Comparison of ENCODE assay signal across 8 cellular contexts in genomic region chr1:201309420-201309819, GRCh38. TPM values are rescaled to one million over a fixed set of nuclear protein-coding genes. Genes with fewer than 3 reads are reported as not detected.
DNase-seq lines count a peak whose midpoint lies in the region; ATAC-seq, FAIRE-seq and TF ChIP-seq lines count a peak whose summit lies in the region.

No MANE protein-coding gene starts in this region.

- TF ChIP-seq EP300 in GM12878 (IDR thresholded peaks at IDR 0.05; ENCODE audit: borderline replicate concordance in 1 of 2, control insufficient read depth in 1 of 2, low read depth in 2 of 2, low read length in 2 of 2), result no peak

- H3K27ac ChIP-seq in GM12878 (ENCODE audit: control insufficient read depth, insufficient read depth) (no peak overlapping the region), kidney (ENCODE audit: low read depth in 2 of 2, low read length in 2 of 2) (peak overlapping the region in 1 of 2 donors; percentile 61)

- H3K79me2 ChIP-seq in GM12878 (ENCODE audit: control insufficient read depth, insufficient read depth, low read length), result no peaks in the 10 kb centered on the region

- CTCF ChIA-PET in activated CD4-positive, alpha-beta memory T cell treated with anti-CD3 and anti-CD28 coated beads for 36 hours (lab: Charles Lee), result no interaction called here
- CTCF ChIA-PET in activated CD4-positive, alpha-beta memory T cell treated with anti-CD3 and anti-CD28 coated beads, Interleukin-2, amount 10 ng/mL, durations not matched to agents 7 days and 5 days (lab: Charles Lee), result no interaction called here
- CTCF ChIA-PET in GM12878 (lab: Yijun Ruan, JAX), result interaction anchor here (0.7 to 7.6 kb wide), 4 partner anchors 38 to 123 kb away, joined by 4 to 46 read pairs (median 4); no protein-coding TSS in a partner anchor

- H3K4me1 ChIP-seq in GM12878 (ENCODE audit: control insufficient read depth, insufficient read depth, low read length), result no peaks in the 10 kb centered on the region
- no peaks in the 10 kb centered on the region for H3K4me1 ChIP-seq in kidney (ENCODE audit: control insufficient read depth in 1 of 2, insufficient read depth in 1 of 2, low read depth in 1 of 2, low read length in 2 of 2)

- SMC1A ChIA-PET in GM12878 (lab: Charles Lee; ENCODE audit: uncharacterized antibody, unreplicated experiment), result interaction anchor here (1.2 to 1.7 kb wide), 3 partner anchors 37 to 50 kb away, joined by 4 to 11 read pairs (median 6); no protein-coding TSS in a partner anchor

- H3K9me3 Mint-ChIP-seq in activated CD4-positive, alpha-beta memory T cell treated with anti-CD3 and anti-CD28 coated beads for 36 hours, result no peaks in the 10 kb centered on the region
- no peaks in the 10 kb centered on the region for H3K9me3 Mint-ChIP-seq in activated CD4-positive, alpha-beta memory T cell treated with anti-CD3 and anti-CD28 coated beads, Interleukin-2, amount 10 ng/mL, durations not matched to agents 7 days and 5 days

- H3K9ac ChIP-seq in GM12878 (ENCODE audit: control insufficient read depth, insufficient read depth, low read length), result no peak overlapping the region
- no peak overlapping the region for H3K9ac ChIP-seq in kidney (ENCODE audit: low read length in 2 of 2)

- no peak overlapping the region for H2AFZ ChIP-seq in GM12878 (ENCODE audit: control insufficient read depth, low read depth, low read length)

- BruUV-seq in GM12878 (replicated peaks; lab: Mats Ljungman, UMichigan), result no TSS peak

- no peak overlapping the region for H3K27ac Mint-ChIP-seq in activated CD4-positive, alpha-beta memory T cell treated with anti-CD3 and anti-CD28 coated beads for 36 hours
- H3K27ac Mint-ChIP-seq in activated CD4-positive, alpha-beta memory T cell treated with anti-CD3 and anti-CD28 coated beads, Interleukin-2, amount 10 ng/mL, durations not matched to agents 7 days and 5 days, result no peak overlapping the region

- WGBS in GM12878 (ENCODE audit: insufficient coverage, insufficient replicate concordance, low lambda C conversion rate, missing lambda C conversion rate), result 10% methylated on average over 9 of the region's 9 CpGs

- peak; percentile 50; the same call in 2 of the 3 replicates for ATAC-seq in GM12878
- ATAC-seq in HG02678 (IDR thresholded peaks at IDR 0.05; ENCODE audit: unreplicated experiment), result no peak

- H4K20me1 ChIP-seq in GM12878 (ENCODE audit: control insufficient read depth, insufficient read depth), result no peaks in the 10 kb centered on the region

- in situ Hi-C loops in GM12878 (cut with MboI), result no loop called here

- no peak overlapping the region for H3K4me3 Mint-ChIP-seq in activated CD4-positive, alpha-beta memory T cell treated with anti-CD3 and anti-CD28 coated beads for 36 hours
- H3K4me3 Mint-ChIP-seq in activated CD4-positive, alpha-beta memory T cell treated with anti-CD3 and anti-CD28 coated beads, Interleukin-2, amount 10 ng/mL, durations not matched to agents 7 days and 5 days, result no peak overlapping the region

- peak; percentile 21 for DNase-seq in activated CD4-positive, alpha-beta memory T cell treated with anti-CD3 and anti-CD28 coated beads for 36 hours
- DNase-seq in activated CD4-positive, alpha-beta memory T cell treated with anti-CD3 and anti-CD28 coated beads, Interleukin-2, amount 10 ng/mL, durations not matched to agents 7 days and 5 days, result no peak
- DNase-seq in NCI-H2107 treated with DMSO at 0.1 percent for 48 hours (lab: John Stamatoyannopoulos, UW; ENCODE audit: unreplicated experiment) (peak; percentile 92), GM12878 (ENCODE audit: low read depth, low spot score) (no peak), kidney (no peak), ureter (ENCODE audit: low spot score) (peak; percentile 81)
- DNase-seq in activated CD8-positive, alpha-beta memory T cell treated with anti-CD3 and anti-CD28 coated beads, Interleukin-2, amount 50 U/mL, for 4 hours, result no peak

- no peak overlapping the region for H3K4me2 ChIP-seq in GM12878 (ENCODE audit: control insufficient read depth, insufficient read depth)

- peaks cover 4 to 13% of the 10 kb centered on the region in 2 experiments; a peak in 3 of 4 replicates for H3K27me3 ChIP-seq in GM12878 (replicated peaks in 1 of 2; ENCODE audit: control insufficient read depth in 2 of 2, insufficient read depth in 2 of 2, low read length in 1 of 2)

- H3K4me3 ChIP-seq in GM12878 (no peak overlapping the region), kidney (ENCODE audit: low read length in 2 of 2) (no peak overlapping the region)

- peaks cover 13% of the 10 kb centered on the region for H3K27me3 Mint-ChIP-seq in activated CD4-positive, alpha-beta memory T cell treated with anti-CD3 and anti-CD28 coated beads for 36 hours
- peaks cover 23% of the 10 kb centered on the region for H3K27me3 Mint-ChIP-seq in activated CD4-positive, alpha-beta memory T cell treated with anti-CD3 and anti-CD28 coated beads, Interleukin-2, amount 10 ng/mL, durations not matched to agents 7 days and 5 days

- no peak for TF ChIP-seq POLR2A in GM12878 (IDR thresholded peaks at IDR 0.05; ENCODE audit: low read depth, low read length)

- H3K36me3 Mint-ChIP-seq in activated CD4-positive, alpha-beta memory T cell treated with anti-CD3 and anti-CD28 coated beads for 36 hours, result no peaks in the 10 kb centered on the region
- H3K36me3 Mint-ChIP-seq in activated CD4-positive, alpha-beta memory T cell treated with anti-CD3 and anti-CD28 coated beads, Interleukin-2, amount 10 ng/mL, durations not matched to agents 7 days and 5 days (ENCODE audit: low read depth), result no peaks in the 10 kb centered on the region

- no peaks in the 10 kb centered on the region for H3K4me1 Mint-ChIP-seq in activated CD4-positive, alpha-beta memory T cell treated with anti-CD3 and anti-CD28 coated beads for 36 hours (ENCODE audit: low read depth)
- H3K4me1 Mint-ChIP-seq in activated CD4-positive, alpha-beta memory T cell treated with anti-CD3 and anti-CD28 coated beads, Interleukin-2, amount 10 ng/mL, durations not matched to agents 7 days and 5 days, result no peaks in the 10 kb centered on the region

- POLR2A ChIA-PET in activated CD4-positive, alpha-beta memory T cell treated with anti-CD3 and anti-CD28 coated beads for 36 hours (lab: Charles Lee), result no interaction called here
- POLR2A ChIA-PET in activated CD4-positive, alpha-beta memory T cell treated with anti-CD3 and anti-CD28 coated beads, Interleukin-2, amount 10 ng/mL, durations not matched to agents 7 days and 5 days (lab: Charles Lee), result no interaction called here
- POLR2A ChIA-PET in GM12878 (lab: Charles Lee), result no interaction called here

- FAIRE-seq in GM12878 (lab: Jason Lieb, UNC), result no peak
- FAIRE-seq in kidney (lab: Jason Lieb, UNC), result no peak

- intact Hi-C loops in activated CD4-positive, alpha-beta memory T cell treated with anti-CD3 and anti-CD28 coated beads for 36 hours (cut with micrococcal nuclease), result no loop called here
- intact Hi-C loops in GM12878 (cut with micrococcal nuclease; ENCODE audit: unreplicated experiment), result no loop called here
- intact Hi-C loops in kidney (cut with DNase I), result no loop called here

- TF ChIP-seq RAD21 in GM12878 (IDR thresholded peaks at IDR 0.05; ENCODE audit: insufficient read depth, low read depth, low read length), result 0 out of 2 replicates have a peak, but pooled peaks have one; percentile 9

- TF ChIP-seq CTCF in GM12878 (IDR thresholded peaks at IDR 0.05 in 2 of 3, conservative IDR thresholded peaks at IDR 0.05 in 1 of 3; ENCODE audit: control insufficient read depth in 2 of 3, extremely low read depth in 1 of 3, insufficient read depth in 1 of 3, low read depth in 3 of 3, low read length in 3 of 3), result peak; percentile 21 to 43 (median 22); a peak in 3 of 6 replicates
- peak; percentile 5 for TF ChIP-seq CTCF in kidney (IDR thresholded peaks at IDR 0.05; ENCODE audit: borderline replicate concordance, extremely low read depth, insufficient read depth)

- H3K9me3 ChIP-seq in GM12878 (replicated peaks; ENCODE audit: control insufficient read depth, insufficient read depth, low read length), result no peaks in the 10 kb centered on the region
- no peaks in the 10 kb centered on the region for H3K9me3 ChIP-seq in kidney (ENCODE audit: control insufficient read depth in 1 of 2, low read length in 2 of 2)

- RAD21 ChIA-PET in GM12878 (lab: Charles Lee; ENCODE audit: unreplicated experiment), result no interaction called here

- H3K36me3 ChIP-seq in GM12878 (ENCODE audit: control insufficient read depth in 2 of 2, insufficient read depth in 2 of 2, low read length in 1 of 2) (no peaks in the 10 kb centered on the region), kidney (ENCODE audit: control insufficient read depth in 1 of 2, insufficient read depth in 2 of 2, low read length in 2 of 2) (no peaks in the 10 kb centered on the region)

TF ChIP-seq in GM12878, 131 proteins besides CTCF, POLR2A, EP300 and RAD21 (continues in another document):
- TF ChIP-seq BHLHE40 (IDR thresholded peaks at IDR 0.05; ENCODE audit: borderline replicate concordance in 1 of 2, low read depth in 2 of 2, low read length in 1 of 2) (peak; percentile 79 to 93; a peak in 3 of 4 replicates), SIN3A (IDR thresholded peaks at IDR 0.05; ENCODE audit: low read depth, low read length) (no peak)

RNA-seq across cellular contexts. Expression of gene PKP1, which starts 26.1 kb away (rescaled TPM):
- not detected for total RNA-seq in activated CD4-positive, alpha-beta memory T cell treated with anti-CD3 and anti-CD28 coated beads for 36 hours
- total RNA-seq in activated CD4-positive, alpha-beta memory T cell treated with anti-CD3 and anti-CD28 coated beads, Interleukin-2, amount 10 ng/mL, durations not matched to agents 7 days and 5 days, result not detected
- not detected in 2 replicates for total RNA-seq in GM12878 (2013; cell fraction: nucleolus; rRNA removed)
- total RNA-seq in GM12878 (2014; rRNA removed) (not detected in 2 replicates), GM12878 (2014; rRNA removed; fragmentation: Illumina TruSeq; extraction: Trizol) (not detected in 2 replicates), GM12878 (2021) (not detected in 2 replicates), kidney (0.63 TPM), ureter (58.1 TPM)
- polyA plus RNA-seq in GM12878 (2011; ENCODE audit: low read depth), result not detected
- polyA plus RNA-seq in GM12878 (2011; rRNA removed) (0.03 TPM in 1 of 2 replicates, not detected in the other), GM12878 (2014; fragmentation: Illumina TruSeq; extraction: Trizol) (not detected in 2 replicates), GM12878 (2014; fragmentation: Nextera tagmentation; extraction: Ambion mirVana) (not detected), GM12878 (2014; rRNA removed) (not detected in 2 replicates), GM12878 (2016; fragmentation: Nextera tagmentation; extraction: Ambion mirVana) (not detected), kidney (ENCODE audit: insufficient read depth, low read depth, low replicate concordance) (0.47 TPM)
- not detected in 2 replicates for polyA plus RNA-seq in GM12878 (2011; cell fraction: cytosol; rRNA removed)
- polyA plus RNA-seq in GM12878 (2011; cell fraction: nucleus; rRNA removed), result not detected in 2 replicates
- polyA plus RNA-seq in GM12878 (2012), result not detected in 2 replicates
- not detected in 2 replicates for polyA minus RNA-seq in GM12878 (2011; rRNA and poly(A)+ RNA removed)
- not detected in 2 replicates for polyA minus RNA-seq in GM12878 (2011; cell fraction: cytosol; rRNA and poly(A)+ RNA removed)
- not detected in 2 replicates for polyA minus RNA-seq in GM12878 (2011; cell fraction: nucleus; rRNA and poly(A)+ RNA removed)

Comparison
In these comparisons a context has a peak if more than half of its experiments do, and no peak if none do; other contexts are left out.
1. DNase-seq: peak in activated CD4-positive, alpha-beta memory T cell treated with anti-CD3 and anti-CD28 coated beads for 36 hours (single experiment), NCI-H2107 treated with DMSO at 0.1 percent for 48 hours (single experiment) and ureter (single experiment); none in activated CD4-positive, alpha-beta memory T cell treated with anti-CD3 and anti-CD28 coated beads, Interleukin-2, amount 10 ng/mL, durations not matched to agents 7 days and 5 days (single experiment), GM12878 (single experiment), kidney (single experiment) and activated CD8-positive, alpha-beta memory T cell treated with anti-CD3 and anti-CD28 coated beads, Interleukin-2, amount 50 U/mL, for 4 hours (single experiment).
2. RNA of gene PKP1, which starts 26.1 kb away (total RNA-seq): 58.1 TPM in ureter (single experiment); 0.63 TPM in kidney (single experiment), not detected in activated CD4-positive, alpha-beta memory T cell treated with anti-CD3 and anti-CD28 coated beads for 36 hours, not detected in activated CD4-positive, alpha-beta memory T cell treated with anti-CD3 and anti-CD28 coated beads, Interleukin-2, amount 10 ng/mL, durations not matched to agents 7 days and 5 days and not detected in GM12878; every median in the first group is over 10 times any median in the second.